Comparison of ENCODE assay signal across 14 cellular contexts in the genomic region with DNA sequence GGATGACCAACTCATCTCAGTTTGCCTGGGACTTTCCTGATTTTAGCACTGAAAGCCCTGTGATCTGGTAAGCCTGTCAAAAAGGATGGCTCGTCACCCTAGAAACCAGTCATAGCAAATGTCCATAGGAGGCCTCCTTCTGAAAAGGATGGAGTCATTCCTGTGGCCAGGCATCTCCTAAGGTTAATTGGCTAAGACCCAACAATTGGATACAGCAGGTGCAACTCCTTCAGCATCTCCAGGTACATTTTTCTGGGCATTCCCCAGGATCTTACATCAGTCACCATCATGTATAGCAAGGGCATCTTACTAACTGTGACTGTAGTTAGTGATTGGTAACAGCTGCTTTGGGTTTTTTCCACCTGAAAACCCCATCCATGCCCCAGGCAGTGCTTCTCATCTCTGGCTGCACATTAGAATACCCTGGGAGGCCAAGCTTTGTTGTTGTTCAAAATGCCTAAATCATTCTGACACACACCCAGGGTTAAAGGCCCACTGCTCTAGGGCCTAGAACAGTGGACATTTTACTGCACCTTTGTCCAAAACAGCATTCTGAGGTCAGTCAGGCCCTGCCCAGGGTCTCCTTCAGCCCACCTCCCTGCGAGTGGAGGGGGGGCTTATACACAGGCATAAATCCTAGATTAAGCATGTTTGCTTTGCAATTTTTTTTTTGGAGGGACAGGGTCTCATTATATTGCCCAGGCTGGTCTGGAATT. TPM values are rescaled to one million over a fixed set of nuclear protein-coding genes. Genes with fewer than 3 reads are reported as not detected.
DNase-seq lines count a peak whose midpoint lies in the region; ATAC-seq, FAIRE-seq and TF ChIP-seq lines count a peak whose summit lies in the region.
"Had no signal": no experiment of that assay in that cellular context is flagged by ENCODE, and none has a peak within 500 bp of the region (broad histone marks: within the 10 kb centered on the region; RNA-seq: fewer than 3 reads in every experiment).

No MANE protein-coding gene starts in this region.

- no peaks in the 10 kb centered on the region for H3K27me3 Mint-ChIP-seq in activated T-helper 17 cell treated with anti-CD3 and anti-CD28 coated beads, Interleukin-2, amount 50 U/mL, for 72 hours
- no peaks in the 10 kb centered on the region for H3K27me3 Mint-ChIP-seq in GM23338 (ENCODE audit: insufficient read depth, low read depth, poor library complexity)

- H3K79me2 ChIP-seq in GM23338 (replicated peaks; ENCODE audit: insufficient read depth), result no peaks in the 10 kb centered on the region

- in situ Hi-C loops in GM13976 (cut with MboI; ENCODE audit: low sequenced_read_pairs, unreplicated experiment), result no loop called here

- peaks cover 4% of the 10 kb centered on the region for H3K9me3 Mint-ChIP-seq in activated T-helper 17 cell treated with anti-CD3 and anti-CD28 coated beads, Interleukin-2, amount 50 U/mL, for 72 hours
- H3K9me3 Mint-ChIP-seq in GM23338, result peaks cover 26% of the 10 kb centered on the region

- no peak overlapping the region for H2AFZ ChIP-seq in GM23338

- H3K4me2 ChIP-seq in GM23338, result no peak overlapping the region

- H3K36me3 ChIP-seq in GM23338 (ENCODE audit: insufficient read depth), result no peaks in the 10 kb centered on the region
- H3K36me3 ChIP-seq: prostate gland had no signal

- DNase-seq in GM13976 (ENCODE audit: low spot score) (peak; percentile 22), GM12892 (ENCODE audit: insufficient read length) (no peak), amniotic stem cell (lab: John Stamatoyannopoulos, UW) (no peak), GM23338 (ENCODE audit: low spot score) (no peak), NCI-H1694 treated with DMSO at 0.1 percent for 48 hours (lab: John Stamatoyannopoulos, UW) (no peak)
- DNase-seq: cortex of kidney, DND-41, NCI-H1105 treated with DMSO at 0.1 percent for 48 hours had no signal

- no peak for FAIRE-seq in GM12892 (lab: Jason Lieb, UNC)

- no peaks in the 10 kb centered on the region for H3K36me3 Mint-ChIP-seq in activated T-helper 17 cell treated with anti-CD3 and anti-CD28 coated beads, Interleukin-2, amount 50 U/mL, for 72 hours (ENCODE audit: low read depth)
- H3K36me3 Mint-ChIP-seq in GM23338 (ENCODE audit: low read depth), result peaks cover 16% of the 10 kb centered on the region

- H3K9me2 ChIP-seq in GM23338 (ENCODE audit: insufficient read depth), result 0 out of 2 replicates have a peak, but pooled peaks cover 8% of the 10 kb centered on the region

- no peaks in the 10 kb centered on the region for H3K4me1 ChIP-seq in GM23338 (ENCODE audit: insufficient read depth)
- H3K4me1 ChIP-seq: prostate gland had no signal

- no peak overlapping the region for H3K27ac Mint-ChIP-seq in activated T-helper 17 cell treated with anti-CD3 and anti-CD28 coated beads, Interleukin-2, amount 50 U/mL, for 72 hours
- H3K27ac Mint-ChIP-seq in GM23338, result no peak overlapping the region
- H3K27ac Mint-ChIP-seq: stimulated activated naive CD8-positive, alpha-beta T cell treated with anti-CD3 and anti-CD28 coated beads, Interleukin-15, Interleukin-2, amounts not matched to agents 100 ng/mL and 50 ng/mL, for 24 hours had no signal

- no peaks in the 10 kb centered on the region for H3K27me3 ChIP-seq in GM23338 (ENCODE audit: insufficient read depth)

- no peak overlapping the region for H3K4me3 Mint-ChIP-seq in activated T-helper 17 cell treated with anti-CD3 and anti-CD28 coated beads, Interleukin-2, amount 50 U/mL, for 72 hours
- H3K4me3 Mint-ChIP-seq in GM23338, result no peak overlapping the region
- H3K4me3 Mint-ChIP-seq: stimulated activated naive CD8-positive, alpha-beta T cell treated with anti-CD3 and anti-CD28 coated beads, Interleukin-15, Interleukin-2, amounts not matched to agents 100 ng/mL and 50 ng/mL, for 24 hours had no signal

- H3K4me3 ChIP-seq in GM23338, result no peak overlapping the region
- H3K4me3 ChIP-seq: prostate gland had no signal

- H3F3A ChIP-seq in GM23338 (replicated peaks; ENCODE audit: low read depth), result no peaks in the 10 kb centered on the region

- no peak overlapping the region for H3K27ac ChIP-seq in GM23338 (ENCODE audit: low read depth)
- H3K27ac ChIP-seq: prostate gland had no signal

- H4K20me1 ChIP-seq in GM23338 (replicated peaks; ENCODE audit: insufficient read depth), result no peaks in the 10 kb centered on the region

- no peak for TF ChIP-seq POLR2A in GM12892 (IDR thresholded peaks at IDR 0.05; ENCODE audit: low read depth, low read length)

- ATAC-seq in GM19468 (IDR thresholded peaks at IDR 0.05; ENCODE audit: extremely low read depth, unreplicated experiment), result peak; percentile 61
- ATAC-seq in HG02885 (IDR thresholded peaks at IDR 0.05; ENCODE audit: poor library complexity, unreplicated experiment), result peak; percentile 54
- ATAC-seq in activated T-helper 17 cell treated with anti-CD3 and anti-CD28 coated beads, Interleukin-2, amount 50 U/mL, for 72 hours (replicated peaks), result peak; percentile 68
- ATAC-seq in GM23338, result no peak
- ATAC-seq: HCT116 had no signal

- H3K4me1 Mint-ChIP-seq in activated T-helper 17 cell treated with anti-CD3 and anti-CD28 coated beads, Interleukin-2, amount 50 U/mL, for 72 hours, result peaks cover 5% of the 10 kb centered on the region
- H3K4me1 Mint-ChIP-seq in GM23338, result no peaks in the 10 kb centered on the region

- no peak for TF ChIP-seq CTCF in GM13976 (IDR thresholded peaks at IDR 0.05; ENCODE audit: borderline replicate concordance, control extremely low read depth, extremely low read depth, insufficient read depth, missing control alignments)
- TF ChIP-seq CTCF in GM23338 (conservative IDR thresholded peaks at IDR 0.05; ENCODE audit: low read depth in 2 of 2), result no peak

TF ChIP-seq in GM23338, 12 proteins besides CTCF, POLR2A, EP300 and RAD21 (continues in another document):
- TF ChIP-seq ETS1 (IDR thresholded peaks at IDR 0.05) (no peak), POLR2AphosphoS5 (IDR thresholded peaks at IDR 0.05; ENCODE audit: low read depth) (no peak), STAT1 (IDR thresholded peaks at IDR 0.05; ENCODE audit: unreplicated experiment) (no peak)

RNA-seq across cellular contexts. Expression of gene GALNT15, which starts 28.3 kb away (rescaled TPM):
- under 1 TPM in 1 of 2 donors, not detected in 1; 0.22 TPM for total RNA-seq in activated T-helper 17 cell treated with anti-CD3 and anti-CD28 coated beads, Interleukin-2, amount 50 U/mL, for 72 hours
- polyA plus RNA-seq in GM12892 (2012; ENCODE audit: missing spikeins), result not detected
- 0.35 TPM in 1 of 2 replicates, not detected in the other for total RNA-seq in GM23338 (2014; rRNA removed; shearing (Covaris generic))
- 0.06 TPM in 1 of 2 replicates, not detected in the other for polyA plus RNA-seq in GM23338 (2016; fragmentation: Nextera tagmentation; extraction: Ambion mirVana)
